In the genomic region with DNA sequence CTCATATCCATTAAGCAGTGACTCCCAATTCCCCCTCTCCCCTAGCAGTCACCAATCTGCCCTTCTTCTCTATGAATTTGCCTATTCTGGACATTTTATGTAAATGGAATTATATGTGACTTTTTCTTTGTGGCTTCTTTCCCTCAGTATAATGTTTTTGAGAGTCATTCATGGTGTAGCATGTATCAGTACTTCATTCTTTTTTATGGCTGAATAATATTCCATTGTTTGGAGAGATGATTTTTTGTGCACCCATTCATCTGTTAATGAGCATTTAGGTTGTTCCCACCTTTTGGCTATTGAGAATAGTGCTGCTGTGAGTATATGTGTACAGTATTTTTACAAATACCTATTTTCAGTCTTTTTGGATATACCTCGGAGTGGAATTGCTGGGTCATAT, we compare ENCODE assay signal across 8 cellular contexts. TPM values are rescaled to one million over a fixed set of nuclear protein-coding genes. Genes with fewer than 3 reads are reported as not detected.
"Had no signal": no experiment of that assay in that cellular context is flagged by ENCODE, and none has a peak within 500 bp of the region (broad histone marks: within the 10 kb centered on the region; RNA-seq: fewer than 3 reads in every experiment).

No MANE protein-coding gene starts in this region.

- ATAC-seq: HepG2 had no signal

- H3K4me2 ChIP-seq: KMS-11 had no signal

- H3K27me3 Mint-ChIP-seq: IgD-negative memory B cell had no signal

- H3K27ac Mint-ChIP-seq: IgD-negative memory B cell had no signal

- DNase-seq: IMR-90, KBM-7 had no signal

- H3K9me3 Mint-ChIP-seq: IgD-negative memory B cell had no signal

- H3K4me3 Mint-ChIP-seq: IgD-negative memory B cell had no signal

- H3K27ac ChIP-seq: HL-60, KMS-11 had no signal

- FAIRE-seq: HepG2, HTR-8/SVneo had no signal

- H3K4me1 Mint-ChIP-seq: IgD-negative memory B cell had no signal

- H3K9ac ChIP-seq: KMS-11 had no signal

RNA-seq across cellular contexts. Expression of gene PLA2G2E, which starts 21.8 kb away (rescaled TPM):
- total RNA-seq: HepG2, HT1080, IMR-90 had no signal
- polyA plus RNA-seq: HepG2, IgD-negative memory B cell, IMR-90 had no signal
